Comparison of ENCODE assay signal across 7 cellular contexts in genomic region chr2:27771548-27772335, GRCh38. TPM values are rescaled to one million over a fixed set of nuclear protein-coding genes. Genes with fewer than 3 reads are reported as not detected.
DNase-seq lines count a peak whose midpoint lies in the region; ATAC-seq, FAIRE-seq and TF ChIP-seq lines count a peak whose summit lies in the region.

Gene MRPL33 (plus strand): TSS chr2:27771719. CDS start chr2:27771778, 59 bp downstream.

- DNase-seq in NCI-H2029 (lab: John Stamatoyannopoulos, UW) (peak; percentile 89), T-helper 22 cell (ENCODE audit: low read depth) (peak; percentile 80), astrocyte (ENCODE audit: low read depth) (peak; percentile 83), hepatic stellate cell (ENCODE audit: low spot score) (peak; percentile 94), renal cortical epithelial cell (ENCODE audit: low read depth) (peak; percentile 83)

- H3K4me2 ChIP-seq in astrocyte (ENCODE audit: low read length) = peak within 1 kb of the TSS; percentile 86

- peak within 1 kb of the TSS; percentile 94 for H2AFZ ChIP-seq in astrocyte (ENCODE audit: low read depth, low read length)

- H3K27ac Mint-ChIP-seq in astrocyte (ENCODE audit: unreplicated experiment) = peak within 1 kb of the TSS; percentile 95

- peak within 1 kb of the TSS; percentile 97 for H3K4me3 ChIP-seq in astrocyte (ENCODE audit: insufficient read depth, low read depth, low read length)

- H3K9me3 Mint-ChIP-seq in astrocyte (ENCODE audit: unreplicated experiment) = no peaks in the 10 kb centered on the region

- H3K4me1 ChIP-seq in astrocyte (ENCODE audit: insufficient read depth, low read length) = peaks cover 25% of the 10 kb centered on the region

- ATAC-seq in GM18502 (IDR thresholded peaks at IDR 0.05; ENCODE audit: poor library complexity, unreplicated experiment) (peak; percentile 94), HG02970 (IDR thresholded peaks at IDR 0.05; ENCODE audit: low FRiP score, unreplicated experiment) (peak; percentile 92)

- peaks cover 1% of the 10 kb centered on the region for H3K27me3 Mint-ChIP-seq in astrocyte (ENCODE audit: low read depth, unreplicated experiment)

- TF ChIP-seq CTCF in astrocyte (IDR thresholded peaks at IDR 0.05; ENCODE audit: insufficient read depth, low read depth, low read length) = no peak

- H3K9ac ChIP-seq in astrocyte (ENCODE audit: low read length) = peak within 1 kb of the TSS; percentile 93

- peaks cover 4% of the 10 kb centered on the region for H3K36me3 Mint-ChIP-seq in astrocyte (ENCODE audit: low read depth, unreplicated experiment)

- peaks cover 5% of the 10 kb centered on the region for H4K20me1 ChIP-seq in astrocyte (ENCODE audit: insufficient read depth, low read length)

- no peaks in the 10 kb centered on the region for H3K9me3 ChIP-seq in astrocyte (ENCODE audit: insufficient read depth, low read depth, low read length)

- H3K36me3 ChIP-seq in astrocyte (ENCODE audit: insufficient read depth, low read length) = peaks cover 6% of the 10 kb centered on the region

- peaks cover 21% of the 10 kb centered on the region for H3K4me1 Mint-ChIP-seq in astrocyte (ENCODE audit: low read depth, unreplicated experiment)

- peaks cover 50% of the 10 kb centered on the region for H3K79me2 ChIP-seq in astrocyte (ENCODE audit: insufficient read depth, low read length)

- no peak for FAIRE-seq in astrocyte (lab: Jason Lieb, UNC)

- peak within 1 kb of the TSS; percentile 98 for H3K4me3 Mint-ChIP-seq in astrocyte (ENCODE audit: unreplicated experiment)

- H3K27ac ChIP-seq in astrocyte (ENCODE audit: low read depth, low read length) = peak within 1 kb of the TSS; percentile 90

- H3K27me3 ChIP-seq in astrocyte (ENCODE audit: insufficient read depth, low read length) = no peaks in the 10 kb centered on the region

RNA-seq across cellular contexts. Expression of gene MRPL33, which starts in this region (rescaled TPM):
- 80.7 and 85.3 TPM in 2 replicates for total RNA-seq in astrocyte
- 180 and 225 TPM in 2 replicates for total RNA-seq in renal cortical epithelial cell

Comparison
In these comparisons a context has a peak if more than half of its experiments do, and no peak if none do; other contexts are left out.
1. Peak in every context shown above with its lines: DNase-seq, ATAC-seq, H3K4me3 ChIP-seq and H3K27ac ChIP-seq.